In genomic region chr16:74099530-74099929, GRCh38 we compare ENCODE assay signal across 22 cellular contexts.
"Had no signal": no experiment of that assay in that cellular context is flagged by ENCODE, and none has a peak within 500 bp of the region (broad histone marks: within the 10 kb centered on the region; RNA-seq: fewer than 3 reads in every experiment).

No MANE protein-coding gene starts in this region.

- H3K4me3 ChIP-seq: ascending aorta, body of pancreas, Peyer's patch, SJCRH30 had no signal

- H3K9ac ChIP-seq: SK-N-SH had no signal

- H3K4me1 ChIP-seq: ascending aorta, body of pancreas, Peyer's patch, SJCRH30 had no signal

- H3K4me2 ChIP-seq: SK-N-SH had no signal

- DNase-seq: activated CD4-positive, alpha-beta T cell treated with anti-CD3 and anti-CD28 coated beads for 48 hours; activated CD4-positive, alpha-beta T cell treated with anti-CD3 and anti-CD28 coated beads, Interleukin-2, amount 50 U/mL, for 4 hours; activated CD4-positive, CD25-positive, alpha-beta regulatory T cell treated with anti-CD3 and anti-CD28 coated beads, Interleukin-2, amount 50 U/mL, for 72 hours; activated CD8-positive, alpha-beta memory T cell treated with anti-CD3 and anti-CD28 coated beads, Interleukin-2, amount 50 U/mL, for 48 hours; activated CD8-positive, alpha-beta T cell treated with anti-CD3 and anti-CD28 coated beads, Interleukin-2, amount 10 ng/mL, durations not matched to agents 7 days and 5 days; activated naive CD4-positive, alpha-beta T cell treated with anti-CD3 and anti-CD28 coated beads, Interleukin-2, amount 50 U/mL, for 16 hours; activated T-cell treated with anti-CD3 and anti-CD28 coated beads, Interleukin-2, amount 50 U/mL, for 1 hour; body of pancreas; Karpas-422; MM.1S; NCI-H1105 treated with DMSO at 0.1 percent for 48 hours; NCI-H1436 treated with DMSO at 0.1 percent for 48 hours; NCI-H187; NCI-H2081; NCI-H510A treated with DMSO at 0.1 percent for 48 hours; Peyer's patch; Right ventricle myocardium superior; SJCRH30; SK-N-SH; T-helper 1 cell had no signal

- H3K27me3 ChIP-seq: ascending aorta, body of pancreas, Peyer's patch, SJCRH30 had no signal

- H3K36me3 ChIP-seq: ascending aorta, Peyer's patch, SJCRH30 had no signal

- ATAC-seq: activated CD8-positive, alpha-beta T cell treated with anti-CD3 and anti-CD28 coated beads, Interleukin-2, amount 10 ng/mL, durations not matched to agents 7 days and 5 days; body of pancreas had no signal

- H3K9me3 ChIP-seq: ascending aorta, body of pancreas, Peyer's patch, SJCRH30, SK-N-SH had no signal

- H3K27ac ChIP-seq: ascending aorta, body of pancreas, Peyer's patch, RWPE1, SJCRH30 had no signal
